ENCODE assay signal across 11 cellular contexts in genomic region chr10:125153693-125154490, GRCh38. TPM values are rescaled to one million over a fixed set of nuclear protein-coding genes. Genes with fewer than 3 reads are reported as not detected.
A peak's percentile ranks its signal among the peaks of the same experiment; 100 is the strongest.
DNase-seq lines count a peak whose midpoint lies in the region; FAIRE-seq and TF ChIP-seq lines count a peak whose summit lies in the region.
"Had no signal": no experiment of that assay in that cellular context is flagged by ENCODE, and none has a peak within 500 bp of the region (broad histone marks: within the 10 kb centered on the region; RNA-seq: fewer than 3 reads in every experiment).

No MANE protein-coding gene starts in this region.

- peak overlapping the region; percentile 21 to 39 for H3K9ac ChIP-seq in kidney (ENCODE audit: low read length in 2 of 2)

- peaks cover 56 to 67% of the 10 kb centered on the region in 2 donors for H3K4me1 ChIP-seq in kidney (ENCODE audit: control insufficient read depth in 1 of 2, insufficient read depth in 1 of 2, low read depth in 1 of 2, low read length in 2 of 2)
- peaks cover 68 to 98% (median 86%) of the 10 kb centered on the region in 4 donors for H3K4me1 ChIP-seq in stomach

- peak overlapping the region; percentile 51 for H3K4me3 Mint-ChIP-seq in chondrocyte (ENCODE audit: unreplicated experiment)
- H3K4me3 Mint-ChIP-seq: memory B cell had no signal

- H3K36me3 ChIP-seq in kidney (ENCODE audit: control insufficient read depth in 1 of 2, insufficient read depth in 2 of 2, low read length in 2 of 2) (no peaks in the 10 kb centered on the region), stomach (peaks cover 0 to 4% (median 0%) of the 10 kb centered on the region in 4 donors)

- no peak for TF ChIP-seq CTCF in HFF-Myc (IDR thresholded peaks at IDR 0.05; ENCODE audit: low read depth, low read length, missing control alignments)
- no peak for TF ChIP-seq CTCF in chondrocyte (IDR thresholded peaks at IDR 0.05)
- TF ChIP-seq CTCF in kidney (IDR thresholded peaks at IDR 0.05; ENCODE audit: borderline replicate concordance, extremely low read depth, insufficient read depth), result no peak
- TF ChIP-seq CTCF in stomach (IDR thresholded peaks at IDR 0.05), result no peak
- no peak for TF ChIP-seq CTCF in GM20000 (IDR thresholded peaks at IDR 0.05; ENCODE audit: extremely low read depth, missing control alignments)

- H3K9me3 ChIP-seq in kidney (ENCODE audit: control insufficient read depth in 1 of 2, low read length in 2 of 2) (no peaks in the 10 kb centered on the region), stomach (no peaks in the 10 kb centered on the region)

- FAIRE-seq in kidney (lab: Jason Lieb, UNC), result no peak

- 15 to 27% (median 20%) methylated on average over 8 to 9 of the region's 9 CpGs for whole genome bisulfite sequencing in stomach, 5 donors

- peak overlapping the region; percentile 73 for H3K4me3 ChIP-seq in HFF-Myc (replicated peaks; ENCODE audit: low read depth, low read length)
- H3K4me3 ChIP-seq in kidney (ENCODE audit: low read length in 2 of 2), result peak overlapping the region in 1 of 2 donors; percentile 31
- H3K4me3 ChIP-seq in stomach, result peak overlapping the region in 1 of 4 donors; percentile 40

- H3K27me3 Mint-ChIP-seq in chondrocyte (ENCODE audit: low read depth), result no peaks in the 10 kb centered on the region

- no peak for DNase-seq in HFF-Myc (ENCODE audit: extremely low read depth, low read depth)
- DNase-seq in chondrocyte (ENCODE audit: low spot score), result no peak
- DNase-seq in kidney, result no peak
- peak; percentile 58 for DNase-seq in stomach
- DNase-seq in NCI-H146 treated with DMSO at 0.1 percent for 48 hours (lab: John Stamatoyannopoulos, UW; ENCODE audit: unreplicated experiment), result no peak
- no peak for DNase-seq in stimulated activated CD4-positive, alpha-beta T cell treated with anti-CD3 and anti-CD28 coated beads, Interleukin-1b, Interleukin-23, amount 100 ng/mL, for 48 hours
- no peak for DNase-seq in GM20000 (ENCODE audit: low spot score)
- DNase-seq in NCI-H524 treated with DMSO at 0.1 percent for 48 hours (lab: John Stamatoyannopoulos, UW), result no peak
- DNase-seq: NCI-H1092, T-helper 1 cell had no signal

- H3K9me3 Mint-ChIP-seq in chondrocyte (ENCODE audit: low read depth), result no peaks in the 10 kb centered on the region

- H3K27ac Mint-ChIP-seq in chondrocyte (ENCODE audit: unreplicated experiment), result peak overlapping the region; percentile 89
- H3K27ac Mint-ChIP-seq: memory B cell had no signal

- H3K36me3 Mint-ChIP-seq in chondrocyte (ENCODE audit: low read depth), result peaks cover 2% of the 10 kb centered on the region
- H3K36me3 Mint-ChIP-seq: memory B cell had no signal

- H3K4me1 Mint-ChIP-seq in chondrocyte (ENCODE audit: low read depth), result peaks cover 84% of the 10 kb centered on the region
- H3K4me1 Mint-ChIP-seq: memory B cell had no signal

- intact Hi-C loops in kidney (cut with DNase I), result no loop called here
- intact Hi-C loops in stomach (cut with DNase I; ENCODE audit: low total_unique reads), result no loop called here

- no peaks in the 10 kb centered on the region for H3K27me3 ChIP-seq in stomach

- H3K27ac ChIP-seq in kidney (ENCODE audit: low read depth in 2 of 2, low read length in 2 of 2), result peak overlapping the region; percentile 87 to 92
- H3K27ac ChIP-seq in stomach, result peak overlapping the region; percentile 85 to 100 (median 98)

- no peak for TF ChIP-seq EP300 in stomach (IDR thresholded peaks at IDR 0.05)

- TF ChIP-seq POLR2A in stomach (IDR thresholded peaks at IDR 0.05), result no peak

RNA-seq across cellular contexts. Expression of gene CTBP2, which starts 6.5 kb away (rescaled TPM):
- 62.6 to 90.6 TPM (median 86.4 TPM) in 3 replicates for total RNA-seq in chondrocyte
- 111 TPM for total RNA-seq in kidney
- polyA plus RNA-seq in kidney (ENCODE audit: insufficient read depth, low read depth, low replicate concordance), result 33.1 TPM
- total RNA-seq in stomach, result 100 to 1,000 TPM in 2 of 5 donors, 10 to 100 TPM in 3; 58.6 to 169 (median 80.5) TPM
- polyA plus RNA-seq in stomach, result 10 to 100 TPM; 21.3 to 41.2 (median 34.6) TPM
